Comparison of ENCODE assay signal across 2 cellular contexts in the genomic region with DNA sequence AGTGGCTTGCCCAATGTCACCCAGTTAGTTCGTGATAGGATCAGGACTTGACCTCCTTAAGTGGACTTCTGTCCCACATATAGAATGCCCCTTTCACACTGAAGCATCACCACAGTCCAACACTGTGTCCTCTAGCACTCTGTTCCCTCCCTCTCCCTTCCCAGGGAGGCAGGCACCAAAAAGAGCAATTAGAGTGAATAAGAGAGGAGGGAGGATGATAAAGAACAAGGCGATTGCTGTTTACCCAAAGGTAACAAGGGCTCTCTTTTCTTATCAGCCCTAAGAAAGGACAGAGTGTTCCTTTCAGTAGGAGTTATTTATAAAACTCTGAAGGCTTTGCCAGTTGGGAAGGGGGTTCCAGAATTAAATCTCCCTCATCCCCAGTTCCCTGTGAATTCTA.
TF ChIP-seq lines count a peak whose summit lies in the region.

No MANE protein-coding gene starts in this region.

TF ChIP-seq in IMR-90, 13 proteins besides CTCF, POLR2A, EP300 and RAD21:
- TF ChIP-seq NFE2L2 (IDR thresholded peaks at IDR 0.05; ENCODE audit: low read depth, low read length) = no peak
- no peak for TF ChIP-seq RCOR1 (IDR thresholded peaks at IDR 0.05; ENCODE audit: insufficient replicate concordance, low read length)
- no peak for TF ChIP-seq MAZ (IDR thresholded peaks at IDR 0.05; ENCODE audit: borderline replicate concordance, low read depth, low read length)
- no peak for TF ChIP-seq RFX5 (IDR thresholded peaks at IDR 0.05; ENCODE audit: low read depth, low read length)

TF ChIP-seq in H1, 55 proteins besides CTCF, POLR2A, EP300 and RAD21:
- no peak for TF ChIP-seq SIRT6 (IDR thresholded peaks at IDR 0.05; ENCODE audit: low read length)
- no peak for TF ChIP-seq RXRA (IDR thresholded peaks at IDR 0.05; ENCODE audit: insufficient read depth, low read depth, low read length)
- no peak for TF ChIP-seq TEAD4 (IDR thresholded peaks at IDR 0.05; ENCODE audit: low read depth, low read length)
- no peak for TF ChIP-seq YY1 (IDR thresholded peaks at IDR 0.05; ENCODE audit: low read depth, low read length)
- TF ChIP-seq MAFK (IDR thresholded peaks at IDR 0.05; ENCODE audit: low read depth, low read length) = no peak
- TF ChIP-seq RFX5 (IDR thresholded peaks at IDR 0.05; ENCODE audit: borderline replicate concordance, low read depth, low read length) = no peak
- TF ChIP-seq, protein P1, sequence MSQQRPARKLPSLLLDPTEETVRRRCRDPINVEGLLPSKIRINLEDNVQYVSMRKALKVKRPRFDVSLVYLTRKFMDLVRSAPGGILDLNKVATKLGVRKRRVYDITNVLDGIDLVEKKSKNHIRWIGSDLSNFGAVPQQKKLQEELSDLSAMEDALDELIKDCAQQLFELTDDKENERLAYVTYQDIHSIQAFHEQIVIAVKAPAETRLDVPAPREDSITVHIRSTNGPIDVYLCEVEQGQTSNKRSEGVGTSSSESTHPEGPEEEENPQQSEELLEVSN (IDR thresholded peaks at IDR 0.05) = no peak
- TF ChIP-seq NANOG (IDR thresholded peaks at IDR 0.05; ENCODE audit: insufficient read depth, low read depth, low read length, poor library complexity, severe bottlenecking) = no peak
- no peak for TF ChIP-seq GTF2F1 (IDR thresholded peaks at IDR 0.05; ENCODE audit: borderline replicate concordance, low read depth, low read length)
